9 cellular contexts compared by ENCODE assay signal in the genomic region with DNA sequence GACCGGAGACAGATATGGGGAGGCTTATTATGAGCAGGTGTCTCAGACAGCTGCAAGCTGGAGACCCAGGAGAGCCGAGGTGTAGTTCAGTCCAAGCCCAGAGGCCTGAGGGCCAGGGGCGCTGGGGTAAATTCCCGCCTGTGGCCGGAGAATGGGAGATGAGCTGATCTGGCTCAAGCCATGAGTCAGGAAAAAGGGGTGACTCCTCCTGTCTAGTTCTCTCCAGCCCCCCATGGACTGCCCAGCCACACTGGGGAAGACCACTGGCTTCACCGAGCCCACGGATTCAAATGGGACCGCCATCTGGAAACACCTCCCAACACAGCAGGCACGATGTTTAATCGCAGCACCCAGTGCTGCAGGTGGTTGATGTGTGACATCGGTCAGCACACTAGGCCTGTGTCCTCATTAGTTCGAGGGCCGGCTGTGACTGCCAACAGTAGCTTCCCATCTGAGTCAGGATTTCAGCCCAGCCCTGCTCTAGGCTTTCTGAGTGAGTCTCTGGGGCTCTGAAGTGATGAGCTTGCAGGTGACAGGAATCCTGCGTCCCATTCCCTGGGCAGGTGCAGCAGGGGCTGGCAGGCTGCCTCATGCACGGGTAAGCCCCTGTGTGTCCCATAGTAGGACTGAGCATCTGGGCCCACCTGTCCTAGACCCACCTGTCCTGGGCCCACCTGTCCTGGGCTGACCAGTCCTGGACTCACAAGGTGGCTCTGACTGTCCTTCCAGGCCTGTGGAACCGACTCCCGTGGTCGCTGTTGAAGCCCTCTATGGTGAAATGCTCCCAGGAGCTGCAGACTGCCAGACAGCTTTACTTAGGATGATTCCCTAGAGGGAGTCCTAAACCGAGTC. TPM values are rescaled to one million over a fixed set of nuclear protein-coding genes. Genes with fewer than 3 reads are reported as not detected.
A peak's percentile ranks its signal among the peaks of the same experiment; 100 is the strongest.
DNase-seq lines count a peak whose midpoint lies in the region; ATAC-seq and TF ChIP-seq lines count a peak whose summit lies in the region.
"Had no signal": no experiment of that assay in that cellular context is flagged by ENCODE, and none has a peak within 500 bp of the region (broad histone marks: within the 10 kb centered on the region; RNA-seq: fewer than 3 reads in every experiment).

No MANE protein-coding gene starts in this region.

- peak; percentile 59 for DNase-seq in D341Med (ENCODE audit: low spot score)
- no peak for DNase-seq in activated CD8-positive, alpha-beta T cell treated with anti-CD3 and anti-CD28 coated beads for 36 hours
- DNase-seq in mucosa of gallbladder (ENCODE audit: low spot score) = peak; percentile 9
- DNase-seq in ovary = no peak
- no peak for DNase-seq in NCI-H748 treated with DMSO at 0.1 percent for 48 hours (lab: John Stamatoyannopoulos, UW)
- DNase-seq in occipital lobe (lab: John Stamatoyannopoulos, UW) = no peak
- DNase-seq: cerebellar nuclear complex; stimulated activated CD4-positive, alpha-beta T cell treated with anti-CD3 and anti-CD28 coated beads, Interleukin-15, amount 100 ng/mL, for 24 hours had no signal

- no peak for TF ChIP-seq EP300 in ovary (IDR thresholded peaks at IDR 0.05)

- H3K9me3 ChIP-seq in ovary = no peaks in the 10 kb centered on the region

- intact Hi-C loops in activated CD8-positive, alpha-beta T cell treated with anti-CD3 and anti-CD28 coated beads for 36 hours (cut with micrococcal nuclease) = no loop called here
- intact Hi-C loops in ovary (cut with DNase I) = no loop called here

- WGBS in ovary, 3 donors = 90 to 92% (median 92%) methylated on average over 19 of the region's 19 CpGs

- no peaks in the 10 kb centered on the region for H3K27me3 Mint-ChIP-seq in activated CD8-positive, alpha-beta T cell treated with anti-CD3 and anti-CD28 coated beads for 36 hours

- H3K27ac Mint-ChIP-seq in activated CD8-positive, alpha-beta T cell treated with anti-CD3 and anti-CD28 coated beads for 36 hours = peak overlapping the region; percentile 82

- CTCF ChIA-PET in activated CD8-positive, alpha-beta T cell treated with anti-CD3 and anti-CD28 coated beads for 36 hours (lab: Charles Lee) = interaction anchor here (0.5 kb wide), 1 partner anchor 27 kb away, joined by 3 read pairs; no protein-coding TSS in a partner anchor

- no peaks in the 10 kb centered on the region for H3K9me3 Mint-ChIP-seq in activated CD8-positive, alpha-beta T cell treated with anti-CD3 and anti-CD28 coated beads for 36 hours

- TF ChIP-seq POLR2A in GM18505 (IDR thresholded peaks at IDR 0.05; ENCODE audit: borderline replicate concordance, extremely low read depth, insufficient read depth, insufficient read length) (peak; percentile 16), ovary (IDR thresholded peaks at IDR 0.05) (no peak)

- H3K27me3 ChIP-seq in ovary = no peaks in the 10 kb centered on the region

- H3K27ac ChIP-seq in ovary = no peak overlapping the region

- peaks cover 19% of the 10 kb centered on the region for H3K4me1 ChIP-seq in ovary (ENCODE audit: insufficient read depth)

- POLR2A ChIA-PET in activated CD8-positive, alpha-beta T cell treated with anti-CD3 and anti-CD28 coated beads for 36 hours (lab: Charles Lee) = interaction anchor here (0.6 to 4.9 kb wide), 9 partner anchors 8 to 60 kb away, joined by 3 to 37 read pairs (median 4); no protein-coding TSS in a partner anchor

- H3K36me3 ChIP-seq in ovary = no peaks in the 10 kb centered on the region

- no peak for TF ChIP-seq CTCF in activated CD8-positive, alpha-beta T cell treated with anti-CD3 and anti-CD28 coated beads for 36 hours (IDR thresholded peaks at IDR 0.05)
- no peak for TF ChIP-seq CTCF in ovary (IDR thresholded peaks at IDR 0.05)

- H3K4me3 ChIP-seq in ovary = no peak overlapping the region

- H3K4me3 Mint-ChIP-seq in activated CD8-positive, alpha-beta T cell treated with anti-CD3 and anti-CD28 coated beads for 36 hours = peak overlapping the region; percentile 45

- peaks cover 61% of the 10 kb centered on the region for H3K4me1 Mint-ChIP-seq in activated CD8-positive, alpha-beta T cell treated with anti-CD3 and anti-CD28 coated beads for 36 hours (ENCODE audit: low read depth)

- ATAC-seq in GM18505 (IDR thresholded peaks at IDR 0.05; ENCODE audit: unreplicated experiment) = no peak
- ATAC-seq in activated CD8-positive, alpha-beta T cell treated with anti-CD3 and anti-CD28 coated beads for 36 hours = no peak

- peaks cover 47% of the 10 kb centered on the region for H3K36me3 Mint-ChIP-seq in activated CD8-positive, alpha-beta T cell treated with anti-CD3 and anti-CD28 coated beads for 36 hours (ENCODE audit: low read depth)

RNA-seq across cellular contexts. Expression of gene AHRR, which starts 49.7 kb away (rescaled TPM):
- total RNA-seq in activated CD8-positive, alpha-beta T cell treated with anti-CD3 and anti-CD28 coated beads for 36 hours = 10 to 100 TPM; 26.3 to 27.9 TPM
- total RNA-seq in mucosa of gallbladder = 3.5 TPM
- 10 to 100 TPM in 1 of 7 donors, 1 to 10 TPM in 5, under 1 TPM in 1; 0.72 to 14.9 (median 2.0) TPM for total RNA-seq in ovary
- polyA plus RNA-seq in ovary = 1 to 10 TPM in 1 of 2 donors, under 1 TPM in 1; 0.77 to 2.1 TPM
- total RNA-seq in occipital lobe = 1.4 TPM

Comparison
In these comparisons a context has a peak if more than half of its experiments do, and no peak if none do; other contexts are left out.
1. DNase-seq: peak in D341Med (single experiment) and mucosa of gallbladder (single experiment); none in activated CD8-positive, alpha-beta T cell treated with anti-CD3 and anti-CD28 coated beads for 36 hours (single experiment), ovary (0 of 5), NCI-H748 treated with DMSO at 0.1 percent for 48 hours (single experiment) and occipital lobe (single experiment).